In the genomic region with DNA sequence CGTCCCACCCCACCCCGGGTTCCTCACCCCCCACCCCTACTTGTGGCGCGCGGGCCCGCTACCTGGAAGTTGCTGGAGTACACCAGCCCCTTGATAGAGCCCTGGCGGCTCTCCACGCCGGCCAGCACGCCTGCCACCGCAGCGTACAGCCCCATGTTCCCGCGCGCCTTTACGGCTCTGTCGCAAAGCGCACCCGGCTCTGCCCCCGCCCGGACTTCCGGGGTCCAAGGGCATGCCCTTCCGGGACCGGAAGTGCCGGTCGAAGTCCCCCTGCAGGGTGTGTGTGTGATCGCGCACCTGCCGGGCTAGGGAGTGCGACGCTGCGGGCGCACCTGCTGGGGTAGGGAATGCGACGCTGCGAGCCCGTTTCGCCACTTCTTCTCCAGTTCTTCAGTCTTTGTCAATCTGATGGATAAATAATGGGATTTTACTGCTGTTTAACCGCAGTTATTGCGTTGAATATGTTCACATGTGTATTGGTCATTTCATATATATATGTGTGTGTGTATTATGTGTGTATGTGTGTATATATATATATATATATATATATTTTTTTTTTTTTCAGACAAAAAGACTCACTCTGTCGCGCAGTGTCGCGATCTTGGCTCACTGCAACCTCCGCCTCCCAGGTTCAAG, we compare ENCODE assay signal across 8 cellular contexts. TPM values are rescaled to one million over a fixed set of nuclear protein-coding genes. Genes with fewer than 3 reads are reported as not detected.
DNase-seq lines count a peak whose midpoint lies in the region; ATAC-seq and TF ChIP-seq lines count a peak whose summit lies in the region.
"Not testable (repeated sequence)": the region's sequence is repeated elsewhere in the genome, so short reads cannot be mapped to it uniquely, and the experiment has no call there.

No MANE protein-coding gene starts in this region.

- peak overlapping the region; percentile 20; the same call in 1 of the 2 replicates for H3K4me3 ChIP-seq in BE2C (ENCODE audit: low read depth, low read length)
- H3K4me3 ChIP-seq in mammary epithelial cell (replicated peaks in 1 of 3; ENCODE audit: insufficient read depth in 1 of 3, low read depth in 2 of 3, low read length in 3 of 3) = peak overlapping the region in 1 of 3 experiments; percentile 32
- not testable (repeated sequence) for H3K4me3 ChIP-seq in hepatocyte
- H3K4me3 ChIP-seq in sigmoid colon = peak overlapping the region; percentile 30 to 44 (median 38)

- not testable (repeated sequence) for DNase-seq in BE2C; mammary epithelial cell; hepatocyte (ENCODE audit: low spot score); sigmoid colon
- peak; percentile 12 for DNase-seq in T-helper 9 cell

- TF ChIP-seq EP300 in sigmoid colon (IDR thresholded peaks at IDR 0.05) = not testable (repeated sequence)

- not testable (repeated sequence) for H3K27me3 ChIP-seq in BE2C; mammary epithelial cell (ENCODE audit: insufficient read depth, low read length); hepatocyte; sigmoid colon

- H3K9ac ChIP-seq in mammary epithelial cell (ENCODE audit: insufficient read depth, low read length) = not testable (repeated sequence)

- H4K20me1 ChIP-seq in mammary epithelial cell (ENCODE audit: insufficient read depth, low read length); hepatocyte (ENCODE audit: insufficient read depth, poor library complexity, severe bottlenecking): not testable (repeated sequence)

- not testable (repeated sequence) for H2AFZ ChIP-seq in mammary epithelial cell (ENCODE audit: low read depth, low read length); hepatocyte

- H3K9me2 ChIP-seq in hepatocyte (replicated peaks; ENCODE audit: insufficient read depth) = not testable (repeated sequence)

- WGBS in mammary epithelial cell (ENCODE audit: low coverage, missing lambda C conversion rate) = no CpG with 5 or more reads among the region's 45 CpGs
- 61% methylated on average over 7 of the region's 45 CpGs for WGBS in hepatocyte (ENCODE audit: low lambda C conversion rate, missing lambda C conversion rate)
- WGBS in sigmoid colon, 2 donors = 13 to 14% methylated on average over 17 to 19 of the region's 45 CpGs

- in situ Hi-C loops in mammary epithelial cell (cut with MboI; ENCODE audit: low sequenced_read_pairs in 2 of 2) = not testable (repeated sequence)

- not testable (repeated sequence) for H3K36me3 ChIP-seq in BE2C; mammary epithelial cell (ENCODE audit: insufficient read depth, low read length); hepatocyte (replicated peaks; ENCODE audit: insufficient read depth, low read depth); sigmoid colon

- H3K27ac ChIP-seq in mammary epithelial cell (ENCODE audit: insufficient read depth, low read depth, low read length); hepatocyte: not testable (repeated sequence)
- H3K27ac ChIP-seq in sigmoid colon = peak overlapping the region in 1 of 4 donors; percentile 52

- TF ChIP-seq CTCF in BE2C (IDR thresholded peaks at IDR 0.05; ENCODE audit: low read depth, low read length); mammary epithelial cell (conservative IDR thresholded peaks at IDR 0.05 in 1 of 2, IDR thresholded peaks at IDR 0.05 in 1 of 2; ENCODE audit: extremely low read depth in 1 of 2, insufficient read depth in 1 of 2, low read depth in 1 of 2, low read length in 2 of 2); hepatocyte (IDR thresholded peaks at IDR 0.05; ENCODE audit: poor library complexity); sigmoid colon (IDR thresholded peaks at IDR 0.05): not testable (repeated sequence)

- CTCF ChIA-PET in mammary epithelial cell (lab: Charles Lee; ENCODE audit: low non-redundant PET) = not testable (repeated sequence)

- H3K79me2 ChIP-seq in mammary epithelial cell (ENCODE audit: insufficient read depth, low read length); hepatocyte: not testable (repeated sequence)

- H3K4me2 ChIP-seq in mammary epithelial cell (ENCODE audit: insufficient read depth, low read depth, low read length) = not testable (repeated sequence)
- peak overlapping the region; percentile 63 for H3K4me2 ChIP-seq in hepatocyte

- peak; percentile 33 for TF ChIP-seq POLR2A in GM19193 (IDR thresholded peaks at IDR 0.05; ENCODE audit: extremely low read depth, insufficient read depth, insufficient read length)
- TF ChIP-seq POLR2A in sigmoid colon (IDR thresholded peaks at IDR 0.05) = not testable (repeated sequence)

- H3K9me3 ChIP-seq in BE2C; mammary epithelial cell (replicated peaks; ENCODE audit: insufficient read depth, low read length); hepatocyte (ENCODE audit: low read depth); sigmoid colon: not testable (repeated sequence)

- dilution Hi-C loops in mammary epithelial cell (cut with HindIII; ENCODE audit: low sequenced_read_pairs) = not testable (repeated sequence)

- peak; percentile 88 for ATAC-seq in HG02588 (IDR thresholded peaks at IDR 0.05; ENCODE audit: unreplicated experiment)
- ATAC-seq in HG03439 (IDR thresholded peaks at IDR 0.05; ENCODE audit: unreplicated experiment) = peak; percentile 88

- not testable (repeated sequence) for H3K4me1 ChIP-seq in BE2C; mammary epithelial cell (ENCODE audit: insufficient read depth, low read length); hepatocyte (ENCODE audit: insufficient read depth); sigmoid colon

- intact Hi-C loops in mammary epithelial cell (cut with micrococcal nuclease); sigmoid colon (cut with DNase I): not testable (repeated sequence)

- BruUV-seq in mammary epithelial cell (replicated peaks; lab: Mats Ljungman, UMichigan) = TSS peak; percentile 23

RNA-seq across cellular contexts. Expression of a gene that starts 14.6 kb away (rescaled TPM):
- 0.93 TPM for polyA plus RNA-seq in BE2C (2012; ENCODE audit: insufficient read depth, insufficient read length, low read depth)
- total RNA-seq in mammary epithelial cell (under 1 TPM in 1 of 2 donors, not detected in 1; 0.50 TPM), hepatocyte (0.47 and 2.4 TPM in 2 replicates), sigmoid colon (not detected)
- polyA plus RNA-seq in mammary epithelial cell (0.03 TPM), hepatocyte (0.74 and 1.7 TPM in 2 replicates), sigmoid colon (under 1 TPM in 1 of 3 donors, not detected in 2; 0.38 TPM)
- not detected for polyA minus RNA-seq in mammary epithelial cell

RNA-seq across cellular contexts. Expression of a gene that starts 29.8 kb away (rescaled TPM):
- polyA plus RNA-seq in BE2C (2012; ENCODE audit: insufficient read depth, insufficient read length, low read depth) = 66.9 TPM
- total RNA-seq in mammary epithelial cell (10 to 100 TPM; 10.7 to 49.6 TPM), hepatocyte (9.6 and 10.3 TPM in 2 replicates), sigmoid colon (10 to 100 TPM in 3 of 4 donors, 1 to 10 TPM in 1; 8.2 to 16.6 (median 12.0) TPM)
- polyA plus RNA-seq in mammary epithelial cell (12.0 TPM), hepatocyte (16.1 and 17.8 TPM in 2 replicates), sigmoid colon (10 to 100 TPM in 1 of 3 donors, 1 to 10 TPM in 2; 7.2 to 24.8 (median 8.8) TPM)
- 43.7 TPM for polyA minus RNA-seq in mammary epithelial cell
